ENCODE assay signal across 24 cellular contexts in the genomic region with DNA sequence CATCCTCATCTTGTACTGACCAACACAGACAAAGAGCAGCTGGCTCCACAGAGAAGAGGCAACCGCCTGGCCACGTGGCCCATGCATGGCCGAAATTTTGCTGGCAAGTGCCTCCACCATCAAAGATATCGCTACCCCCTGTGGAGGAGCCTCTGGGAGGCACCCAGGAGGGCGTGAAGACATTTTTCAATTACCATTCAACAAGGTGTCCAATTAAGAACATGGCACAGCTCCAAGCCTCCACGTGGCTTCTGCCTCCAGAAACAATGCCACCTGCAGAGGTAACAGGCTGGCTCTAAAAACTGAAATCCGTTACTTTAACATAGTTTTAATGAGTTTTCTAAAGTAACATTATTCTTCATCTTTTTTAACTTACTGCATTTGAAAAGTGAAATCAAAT.
"Had no signal": no experiment of that assay in that cellular context is flagged by ENCODE, and none has a peak within 500 bp of the region (broad histone marks: within the 10 kb centered on the region; RNA-seq: fewer than 3 reads in every experiment).

No MANE protein-coding gene starts in this region.

- H3K27ac ChIP-seq: adrenal gland, body of pancreas, epithelial cell of prostate, left lung, neural progenitor cell, right lobe of liver, thoracic aorta, VCaP had no signal

- H3K27me3 ChIP-seq: adrenal gland, body of pancreas, left lung, neural progenitor cell, right lobe of liver had no signal

- H3K4me1 ChIP-seq: adrenal gland, body of pancreas, left lung, neural progenitor cell, right lobe of liver had no signal

- DNase-seq: activated CD4-positive, alpha-beta memory T cell treated with anti-CD3 and anti-CD28 coated beads for 36 hours; activated CD4-positive, alpha-beta T cell treated with anti-CD3 and anti-CD28 coated beads for 4 hours; activated CD8-positive, alpha-beta memory T cell treated with anti-CD3 and anti-CD28 coated beads, Interleukin-2, amount 50 U/mL, for 4 hours; activated effector memory CD4-positive, alpha-beta T cell treated with anti-CD3 and anti-CD28 coated beads, Interleukin-2, amount 50 U/mL, for 16 hours; activated naive CD4-positive, alpha-beta T cell treated with anti-CD3 and anti-CD28 coated beads for 36 hours; activated naive CD8-positive, alpha-beta T cell treated with anti-CD3 and anti-CD28 coated beads for 36 hours; activated T-cell treated with anti-CD3 and anti-CD28 coated beads, Interleukin-2, amount 50 U/mL, for 1 hour; adrenal gland; aorta; body of pancreas; effector CD8-positive, alpha-beta T cell; left lung; mesendoderm; natural killer cell; posterior cingulate gyrus; right lobe of liver; stimulated activated CD4-positive, alpha-beta T cell treated with anti-CD3 and anti-CD28 coated beads, Interleukin-2, amount 100 ng/mL, for 48 hours; stimulated activated naive CD8-positive, alpha-beta T cell treated with anti-CD3 and anti-CD28 coated beads, Interleukin-15, Interleukin-2, amounts not matched to agents 100 U/mL and 50 U/mL, for 24 hours; trophoblast cell had no signal

- H3K9me3 ChIP-seq: adrenal gland, body of pancreas, left lung, right lobe of liver, thoracic aorta had no signal

- H3K4me3 ChIP-seq: adrenal gland, body of pancreas, left lung, lung, neural progenitor cell, right lobe of liver, thoracic aorta had no signal

- H3K36me3 ChIP-seq: adrenal gland, left lung, neural progenitor cell, right lobe of liver, thoracic aorta had no signal
